In genomic region chr11:14454861-14455632, GRCh38 we compare ENCODE assay signal across 8 cellular contexts. TPM values are rescaled to one million over a fixed set of nuclear protein-coding genes. Genes with fewer than 3 reads are reported as not detected.
DNase-seq lines count a peak whose midpoint lies in the region; ATAC-seq and TF ChIP-seq lines count a peak whose summit lies in the region.

No MANE protein-coding gene starts in this region.

- H3K4me3 Mint-ChIP-seq in naive thymus-derived CD4-positive, alpha-beta T cell = no peak overlapping the region

- H3K4me1 ChIP-seq in ACC112 (ENCODE audit: control insufficient read depth, insufficient read depth, low read length, unreplicated experiment) = peaks cover 34% of the 10 kb centered on the region
- H3K4me1 ChIP-seq in naive thymus-derived CD4-positive, alpha-beta T cell (ENCODE audit: control insufficient read depth in 2 of 2, insufficient read depth in 2 of 2, low read length in 2 of 2) = peaks cover 0 to 3% of the 10 kb centered on the region in 2 donors

- peak overlapping the region in 4 of 9 donors; percentile 1 to 52 (median 46) for H3K27ac Mint-ChIP-seq in naive thymus-derived CD4-positive, alpha-beta T cell

- CTCF ChIA-PET in naive thymus-derived CD4-positive, alpha-beta T cell (lab: Charles Lee) = interaction anchor here (0.6 to 4.1 kb wide), 32 partner anchors 10 to 1790 kb away, joined by 3 to 52 read pairs (median 4); no protein-coding TSS in a partner anchor

- H3K36me3 Mint-ChIP-seq in naive thymus-derived CD4-positive, alpha-beta T cell = peaks cover 8 to 37% (median 19%) of the 10 kb centered on the region in 5 donors

- peaks cover 0 to 10% (median 0%) of the 10 kb centered on the region in 7 donors for H3K4me1 Mint-ChIP-seq in naive thymus-derived CD4-positive, alpha-beta T cell

- no peaks in the 10 kb centered on the region for H3K9me3 Mint-ChIP-seq in naive thymus-derived CD4-positive, alpha-beta T cell

- H3K27ac ChIP-seq in ACC112 (ENCODE audit: low read depth, low read length) = peak overlapping the region; percentile 48
- no peak overlapping the region for H3K27ac ChIP-seq in naive thymus-derived CD4-positive, alpha-beta T cell (ENCODE audit: low read depth, low read length)

- H3K4me3 ChIP-seq in ACC112 (ENCODE audit: low read depth, low read length) = no peak overlapping the region
- H3K4me3 ChIP-seq in GM12865 (ENCODE audit: low read depth, low read length) = no peak overlapping the region
- no peak overlapping the region for H3K4me3 ChIP-seq in epithelial cell of proximal tubule (ENCODE audit: low read depth, low read length)
- no peak overlapping the region for H3K4me3 ChIP-seq in naive thymus-derived CD4-positive, alpha-beta T cell (ENCODE audit: low read length)

- H2AFZ ChIP-seq in ACC112 (ENCODE audit: low read length, unreplicated experiment) = no peak overlapping the region

- POLR2A ChIA-PET in naive thymus-derived CD4-positive, alpha-beta T cell (lab: Charles Lee) = interaction anchor here (0.6 to 0.8 kb wide), 3 partner anchors 24 to 512 kb away, joined by 3 to 4 read pairs (median 4); partner anchors contain the start of gene CYP2R1

- H3K9me3 ChIP-seq in naive thymus-derived CD4-positive, alpha-beta T cell (ENCODE audit: control insufficient read depth in 2 of 3, low read length in 3 of 3) = no peaks in the 10 kb centered on the region

- intact Hi-C loops in naive thymus-derived CD4-positive, alpha-beta T cell (cut with micrococcal nuclease) = loop anchor here (1.0 to 10.0 kb wide), 8 partner anchors 98 to 683 kb away; partner anchors contain the start of gene RRAS2 (in 2 of the 2)

- no peaks in the 10 kb centered on the region for H3K27me3 Mint-ChIP-seq in naive thymus-derived CD4-positive, alpha-beta T cell

- TF ChIP-seq CTCF in GM12865 (IDR thresholded peaks at IDR 0.05; ENCODE audit: insufficient read depth, low read depth, low read length, missing control alignments) (peak; percentile 50), epithelial cell of proximal tubule (conservative IDR thresholded peaks at IDR 0.05; ENCODE audit: low read depth, low read length) (peak; percentile 68)

- peak; percentile 67 for ATAC-seq in naive thymus-derived CD4-positive, alpha-beta T cell
- no peak for ATAC-seq in HG03460 (IDR thresholded peaks at IDR 0.05; ENCODE audit: unreplicated experiment)

- no peaks in the 10 kb centered on the region for H3K79me2 ChIP-seq in ACC112 (ENCODE audit: control insufficient read depth, insufficient read depth, low read length, unreplicated experiment)

- no peaks in the 10 kb centered on the region for H3K27me3 ChIP-seq in ACC112 (ENCODE audit: insufficient read depth, low read length)
- no peaks in the 10 kb centered on the region for H3K27me3 ChIP-seq in naive thymus-derived CD4-positive, alpha-beta T cell (ENCODE audit: control insufficient read depth in 2 of 2, insufficient read depth in 2 of 2, low read length in 2 of 2)

- peaks cover 24% of the 10 kb centered on the region for H3K36me3 ChIP-seq in ACC112 (ENCODE audit: insufficient read depth, low read length)
- peaks cover 2 to 36% (median 6%) of the 10 kb centered on the region in 3 experiments for H3K36me3 ChIP-seq in naive thymus-derived CD4-positive, alpha-beta T cell (ENCODE audit: control insufficient read depth in 2 of 3, insufficient read depth in 3 of 3, low read length in 3 of 3)

- DNase-seq in GM12865 (ENCODE audit: low read depth) = peak; percentile 31
- DNase-seq in OCI-M1 (lab: John Stamatoyannopoulos, UW) = peak; percentile 61
- DNase-seq in epithelial cell of proximal tubule (ENCODE audit: low read depth) = no peak
- peak in 5 of 9 donors; percentile 4 to 22 (median 12) for DNase-seq in naive thymus-derived CD4-positive, alpha-beta T cell
- DNase-seq in activated T-cell treated with anti-CD3 and anti-CD28 coated beads, Interleukin-2, amount 50 U/mL, for 48 hours = no peak
- DNase-seq in NCI-H2029 treated with DMSO at 0.1 percent for 48 hours (lab: John Stamatoyannopoulos, UW) = no peak

RNA-seq across cellular contexts. Expression of gene COPB1, which starts 44.6 kb away (rescaled TPM):
- total RNA-seq in epithelial cell of proximal tubule = 129 and 132 TPM in 2 replicates
- total RNA-seq in naive thymus-derived CD4-positive, alpha-beta T cell = 100 to 1,000 TPM in 1 of 5 experiments, 10 to 100 TPM in 4; 73.4 to 102 (median 75.9) TPM
- polyA plus RNA-seq in naive thymus-derived CD4-positive, alpha-beta T cell = 10 to 100 TPM; 57.8 to 81.2 TPM

Comparison
In these comparisons a context has a peak if more than half of its experiments do, and no peak if none do; other contexts are left out.
1. DNase-seq: peak in GM12865 (single experiment), OCI-M1 (single experiment) and naive thymus-derived CD4-positive, alpha-beta T cell (5 of 9); none in epithelial cell of proximal tubule (single experiment), activated T-cell treated with anti-CD3 and anti-CD28 coated beads, Interleukin-2, amount 50 U/mL, for 48 hours (0 of 2) and NCI-H2029 treated with DMSO at 0.1 percent for 48 hours (single experiment).